Comparison of ENCODE assay signal across 1 cellular context in the genomic region with DNA sequence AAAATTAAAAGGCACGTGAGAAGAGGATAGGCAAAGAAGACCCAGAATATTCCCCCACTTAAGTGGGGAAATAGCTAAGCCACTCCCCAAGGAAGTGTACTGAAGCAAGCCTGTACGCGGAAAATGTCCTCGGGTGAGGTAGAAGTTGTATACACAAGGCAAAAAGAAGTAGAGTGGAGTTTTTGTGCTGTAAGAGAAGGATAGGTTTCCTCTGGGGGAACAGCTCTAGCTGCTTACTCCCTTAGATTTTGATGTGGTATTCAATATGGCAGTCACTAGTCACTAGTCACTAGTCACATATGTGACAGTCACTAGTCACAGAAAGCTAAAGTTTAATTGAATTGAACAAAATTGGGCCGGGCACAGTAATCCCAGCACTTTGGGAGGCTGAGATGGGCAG.
TF ChIP-seq lines count a peak whose summit lies in the region.

No MANE protein-coding gene starts in this region.

TF ChIP-seq in K562, 482 proteins besides CTCF, POLR2A, EP300 and RAD21:
- TF ChIP-seq, protein P1, sequence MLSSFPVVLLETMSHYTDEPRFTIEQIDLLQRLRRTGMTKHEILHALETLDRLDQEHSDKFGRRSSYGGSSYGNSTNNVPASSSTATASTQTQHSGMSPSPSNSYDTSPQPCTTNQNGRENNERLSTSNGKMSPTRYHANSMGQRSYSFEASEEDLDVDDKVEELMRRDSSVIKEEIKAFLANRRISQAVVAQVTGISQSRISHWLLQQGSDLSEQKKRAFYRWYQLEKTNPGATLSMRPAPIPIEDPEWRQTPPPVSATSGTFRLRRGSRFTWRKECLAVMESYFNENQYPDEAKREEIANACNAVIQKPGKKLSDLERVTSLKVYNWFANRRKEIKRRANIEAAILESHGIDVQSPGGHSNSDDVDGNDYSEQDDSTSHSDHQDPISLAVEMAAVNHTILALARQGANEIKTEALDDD (IDR thresholded peaks at IDR 0.05) = peak; percentile 87
- TF ChIP-seq, protein P2, sequence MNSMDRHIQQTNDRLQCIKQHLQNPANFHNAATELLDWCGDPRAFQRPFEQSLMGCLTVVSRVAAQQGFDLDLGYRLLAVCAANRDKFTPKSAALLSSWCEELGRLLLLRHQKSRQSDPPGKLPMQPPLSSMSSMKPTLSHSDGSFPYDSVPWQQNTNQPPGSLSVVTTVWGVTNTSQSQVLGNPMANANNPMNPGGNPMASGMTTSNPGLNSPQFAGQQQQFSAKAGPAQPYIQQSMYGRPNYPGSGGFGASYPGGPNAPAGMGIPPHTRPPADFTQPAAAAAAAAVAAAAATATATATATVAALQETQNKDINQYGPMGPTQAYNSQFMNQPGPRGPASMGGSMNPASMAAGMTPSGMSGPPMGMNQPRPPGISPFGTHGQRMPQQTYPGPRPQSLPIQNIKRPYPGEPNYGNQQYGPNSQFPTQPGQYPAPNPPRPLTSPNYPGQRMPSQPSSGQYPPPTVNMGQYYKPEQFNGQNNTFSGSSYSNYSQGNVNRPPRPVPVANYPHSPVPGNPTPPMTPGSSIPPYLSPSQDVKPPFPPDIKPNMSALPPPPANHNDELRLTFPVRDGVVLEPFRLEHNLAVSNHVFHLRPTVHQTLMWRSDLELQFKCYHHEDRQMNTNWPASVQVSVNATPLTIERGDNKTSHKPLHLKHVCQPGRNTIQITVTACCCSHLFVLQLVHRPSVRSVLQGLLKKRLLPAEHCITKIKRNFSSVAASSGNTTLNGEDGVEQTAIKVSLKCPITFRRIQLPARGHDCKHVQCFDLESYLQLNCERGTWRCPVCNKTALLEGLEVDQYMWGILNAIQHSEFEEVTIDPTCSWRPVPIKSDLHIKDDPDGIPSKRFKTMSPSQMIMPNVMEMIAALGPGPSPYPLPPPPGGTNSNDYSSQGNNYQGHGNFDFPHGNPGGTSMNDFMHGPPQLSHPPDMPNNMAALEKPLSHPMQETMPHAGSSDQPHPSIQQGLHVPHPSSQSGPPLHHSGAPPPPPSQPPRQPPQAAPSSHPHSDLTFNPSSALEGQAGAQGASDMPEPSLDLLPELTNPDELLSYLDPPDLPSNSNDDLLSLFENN (IDR thresholded peaks at IDR 0.05; ENCODE audit: low read depth in 2 of 2, low read length in 2 of 2) = no peak
- peak; percentile 4; the same call in 1 of the 2 replicates for TF ChIP-seq RBFOX2 (IDR thresholded peaks at IDR 0.05; ENCODE audit: low read depth, low read length)
- no peak for TF ChIP-seq NFIC (IDR thresholded peaks at IDR 0.05)
